ENCODE assay signal across 8 cellular contexts in the genomic region with DNA sequence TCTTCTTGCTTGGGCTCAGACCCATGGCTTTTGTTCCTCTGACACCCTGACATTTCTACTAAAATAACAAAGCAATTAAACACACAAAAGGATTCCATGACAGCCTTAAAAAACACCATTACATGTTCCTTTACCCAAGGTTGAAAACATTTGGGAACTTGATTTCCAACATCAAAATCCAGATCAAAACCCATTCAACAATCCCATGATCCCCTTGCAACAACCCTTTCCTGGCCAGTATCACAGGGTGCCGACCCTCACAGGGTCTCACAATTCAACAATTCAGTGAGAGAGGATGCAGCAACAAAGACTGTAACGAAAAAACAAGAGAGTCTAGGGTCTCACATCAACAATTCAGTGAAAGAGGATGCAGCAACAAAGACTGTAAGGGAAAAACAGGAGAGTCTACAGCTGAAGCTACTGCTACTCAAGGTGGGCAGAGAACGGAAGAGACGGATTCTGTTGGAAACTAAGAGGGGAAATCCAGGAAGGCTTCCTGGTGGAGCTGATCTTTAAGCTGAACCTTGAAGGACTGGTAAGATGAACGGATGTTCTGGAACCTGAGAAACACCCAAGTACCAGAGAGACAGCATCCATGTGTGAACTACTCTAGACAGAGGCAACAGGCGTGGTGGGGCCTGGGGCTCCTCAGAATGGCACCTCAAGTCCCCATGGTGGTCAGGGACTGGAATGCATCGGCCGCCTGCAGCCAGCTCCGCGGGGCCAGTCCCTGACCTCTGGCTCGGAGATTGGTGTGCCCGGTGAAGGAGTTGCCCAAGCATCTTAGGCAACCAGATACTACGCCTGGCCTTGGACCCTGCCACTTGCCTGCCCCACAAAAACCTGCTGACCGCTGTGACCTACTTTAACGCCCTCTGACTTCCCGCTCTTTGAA.
DNase-seq lines count a peak whose midpoint lies in the region; ATAC-seq and TF ChIP-seq lines count a peak whose summit lies in the region.

No MANE protein-coding gene starts in this region.

- H3K36me3 ChIP-seq in KOPT-K1 (ENCODE audit: insufficient read depth, low read length) (no peaks in the 10 kb centered on the region), muscle layer of colon (ENCODE audit: insufficient read depth, low read length) (no peaks in the 10 kb centered on the region)

- no peak for ATAC-seq in HG03196 (IDR thresholded peaks at IDR 0.05; ENCODE audit: unreplicated experiment)

- H3K27ac ChIP-seq in KOPT-K1 (ENCODE audit: low read depth, low read length, poor library complexity, severe bottlenecking) (peak overlapping the region; percentile 96), muscle layer of colon (ENCODE audit: low read depth, low read length) (peak overlapping the region; percentile 100)

- peak overlapping the region; percentile 39 for H3K9ac ChIP-seq in muscle layer of colon (ENCODE audit: low read length)

- H3K4me3 ChIP-seq in GM12875 (ENCODE audit: low read depth, low read length) (peak overlapping the region; percentile 65), muscle layer of colon (ENCODE audit: low read depth in 1 of 2, low read length in 2 of 2) (peak overlapping the region in 1 of 2 donors; percentile 49)

- H3K9me3 ChIP-seq in KOPT-K1 (ENCODE audit: insufficient read depth, low read length, poor library complexity, severe bottlenecking) (no peaks in the 10 kb centered on the region), muscle layer of colon (ENCODE audit: low read length) (no peaks in the 10 kb centered on the region)

- peak; percentile 16 for DNase-seq in cerebellar cortex (ENCODE audit: low spot score)
- no peak for DNase-seq in NCI-H1436 (lab: John Stamatoyannopoulos, UW)
- DNase-seq in stimulated activated CD4-positive, alpha-beta T cell treated with anti-CD3 and anti-CD28 coated beads, Interleukin-2, amount 100 ng/mL, for 48 hours, result no peak
- DNase-seq in NCI-H146 treated with DMSO at 0.1 percent for 48 hours (lab: John Stamatoyannopoulos, UW; ENCODE audit: unreplicated experiment), result no peak

- H3K4me1 ChIP-seq in muscle layer of colon (ENCODE audit: insufficient read depth, low read length), result peaks cover 77% of the 10 kb centered on the region

- H3K27me3 ChIP-seq in muscle layer of colon (ENCODE audit: control insufficient read depth in 1 of 2, insufficient read depth in 2 of 2, low read length in 2 of 2), result no peaks in the 10 kb centered on the region

- no peak for TF ChIP-seq CTCF in GM12875 (IDR thresholded peaks at IDR 0.05; ENCODE audit: borderline replicate concordance, insufficient read depth, low read depth, low read length)
